ENCODE assay signal across 3 cellular contexts in genomic region chr11:59777104-59777503, GRCh38.
TF ChIP-seq lines count a peak whose summit lies in the region.

No MANE protein-coding gene starts in this region.

TF ChIP-seq in A549, 52 proteins besides CTCF, POLR2A, EP300 and RAD21:
- no peak for TF ChIP-seq ZSCAN20 (CRISPR knock-in tag; IDR thresholded peaks at IDR 0.05)
- TF ChIP-seq ELK1 (IDR thresholded peaks at IDR 0.05; ENCODE audit: low read depth, low read length) = no peak
- no peak for TF ChIP-seq NPAS2 (CRISPR knock-in tag; IDR thresholded peaks at IDR 0.05; ENCODE audit: borderline replicate concordance)
- TF ChIP-seq RCOR1 (IDR thresholded peaks at IDR 0.05; ENCODE audit: low read depth, low read length) = no peak
- TF ChIP-seq RNF2 (IDR thresholded peaks at IDR 0.05; ENCODE audit: borderline replicate concordance, low read depth) = no peak
- TF ChIP-seq SMC3 (IDR thresholded peaks at IDR 0.05) = no peak
TF ChIP-seq in A549: peak in this region for 0.

TF ChIP-seq in HCT116, 20 proteins besides CTCF, POLR2A, EP300 and RAD21:
- TF ChIP-seq ZBTB33 (IDR thresholded peaks at IDR 0.05; ENCODE audit: extremely low read depth, insufficient replicate concordance, low read length) (no peak), ZFX (IDR thresholded peaks at IDR 0.05) (no peak), ZNF274 (IDR thresholded peaks at IDR 0.05; ENCODE audit: low read depth, low read length) (no peak), SRF (IDR thresholded peaks at IDR 0.05; ENCODE audit: low read depth) (no peak), POLR2AphosphoS5 (IDR thresholded peaks at IDR 0.05; ENCODE audit: low read depth, low read length) (no peak), YY1 (IDR thresholded peaks at IDR 0.05; ENCODE audit: extremely low read depth, insufficient replicate concordance, low read depth, low read length) (no peak), EZH2phosphoT487 (IDR thresholded peaks at IDR 0.05; ENCODE audit: borderline replicate concordance) (no peak), EGR1 (IDR thresholded peaks at IDR 0.05; ENCODE audit: low read depth) (no peak), CBX3 (IDR thresholded peaks at IDR 0.05; ENCODE audit: low read depth) (no peak), ELF1 (IDR thresholded peaks at IDR 0.05; ENCODE audit: borderline replicate concordance, low read depth) (no peak), TCF7L2 (IDR thresholded peaks at IDR 0.05; ENCODE audit: borderline replicate concordance, extremely low read depth, insufficient read depth, insufficient read length) (no peak), EZH2 (IDR thresholded peaks at IDR 0.05) (no peak), FOSL1 (IDR thresholded peaks at IDR 0.05; ENCODE audit: low read depth) (no peak), ATF3 (IDR thresholded peaks at IDR 0.05) (no peak), REST (IDR thresholded peaks at IDR 0.05; ENCODE audit: low read depth) (no peak), JUND (IDR thresholded peaks at IDR 0.05) (no peak)

TF ChIP-seq in endothelial cell of umbilical vein, 7 proteins besides CTCF, POLR2A, EP300 and RAD21:
- no peak for TF ChIP-seq JUN (IDR thresholded peaks at IDR 0.05; ENCODE audit: borderline replicate concordance, insufficient read depth, insufficient read length, low read depth)
- TF ChIP-seq MAX (IDR thresholded peaks at IDR 0.05; ENCODE audit: insufficient read depth, insufficient read length) = no peak
- TF ChIP-seq MYC (IDR thresholded peaks at IDR 0.05; ENCODE audit: low read depth, low read length) = no peak
- TF ChIP-seq EZH2 (IDR thresholded peaks at IDR 0.05; ENCODE audit: borderline replicate concordance, low read depth, low read length, severe bottlenecking) = no peak
- TF ChIP-seq GATA2 (IDR thresholded peaks at IDR 0.05; ENCODE audit: insufficient read depth, insufficient read length, low read depth, low read length) = no peak
- no peak for TF ChIP-seq POLR2AphosphoS5 (IDR thresholded peaks at IDR 0.05; ENCODE audit: insufficient read depth, low read depth, low read length)
- TF ChIP-seq FOS (IDR thresholded peaks at IDR 0.05; ENCODE audit: borderline replicate concordance, insufficient read depth, low read length) = no peak
TF ChIP-seq in endothelial cell of umbilical vein: peak in this region for 0.
